1 cellular context compared by ENCODE assay signal in genomic region chr1:46043491-46044017, GRCh38.
A peak's percentile ranks its signal among the peaks of the same experiment; 100 is the strongest.
TF ChIP-seq lines count a peak whose summit lies in the region.

No MANE protein-coding gene starts in this region.

TF ChIP-seq in H1, 55 proteins besides CTCF, POLR2A, EP300 and RAD21 (continued from another document):
- TF ChIP-seq ATF2 (IDR thresholded peaks at IDR 0.05; ENCODE audit: low read length) = no peak
- no peak for TF ChIP-seq FOSL1 (IDR thresholded peaks at IDR 0.05; ENCODE audit: insufficient read depth, low read depth, low read length)
- TF ChIP-seq EZH2 (IDR thresholded peaks at IDR 0.05; ENCODE audit: low read depth, low read length, severe bottlenecking) = no peak
- TF ChIP-seq NRF1 (IDR thresholded peaks at IDR 0.05; ENCODE audit: low read depth, low read length) = no peak
- TF ChIP-seq SP2 (IDR thresholded peaks at IDR 0.05; ENCODE audit: low read length) = no peak
- no peak for TF ChIP-seq TEAD4 (IDR thresholded peaks at IDR 0.05; ENCODE audit: low read depth, low read length)
- TF ChIP-seq SUZ12 (IDR thresholded peaks at IDR 0.05; ENCODE audit: low read length) = no peak
- TF ChIP-seq TAF7 (optimal IDR thresholded peaks at IDR 0.05; ENCODE audit: borderline replicate concordance, low read depth, low read length) = no peak
- peak; percentile 93 for TF ChIP-seq NANOG (IDR thresholded peaks at IDR 0.05; ENCODE audit: insufficient read depth, low read depth, low read length, poor library complexity, severe bottlenecking)
- peak; percentile 97 for TF ChIP-seq POU5F1 (IDR thresholded peaks at IDR 0.05; ENCODE audit: low read depth, low read length)
- TF ChIP-seq TCF12 (IDR thresholded peaks at IDR 0.05; ENCODE audit: low read depth, low read length) = no peak
- TF ChIP-seq CEBPB (IDR thresholded peaks at IDR 0.05; ENCODE audit: low read depth, low read length) = peak; percentile 76
- 0 out of 2 replicates have a peak, but pooled peaks have one; percentile 14 for TF ChIP-seq SP1 (IDR thresholded peaks at IDR 0.05; ENCODE audit: low read depth, low read length)
- no peak for TF ChIP-seq ASH2L (IDR thresholded peaks at IDR 0.05; ENCODE audit: low read length)
- no peak for TF ChIP-seq SIRT6 (IDR thresholded peaks at IDR 0.05; ENCODE audit: low read length)
- no peak for TF ChIP-seq CBX8 (IDR thresholded peaks at IDR 0.05; ENCODE audit: borderline replicate concordance, low read depth, low read length)
- no peak for TF ChIP-seq POLR2AphosphoS5 (IDR thresholded peaks at IDR 0.05; ENCODE audit: low read depth, low read length)
- TF ChIP-seq EGR1 (IDR thresholded peaks at IDR 0.05; ENCODE audit: borderline replicate concordance, low read depth, low read length) = no peak
- TF ChIP-seq TBP (IDR thresholded peaks at IDR 0.05; ENCODE audit: low read depth, low read length) = no peak
- no peak for TF ChIP-seq SAP30 (IDR thresholded peaks at IDR 0.05; ENCODE audit: insufficient read depth, insufficient replicate concordance, low read length)
- no peak for TF ChIP-seq RBBP5 (IDR thresholded peaks at IDR 0.05; ENCODE audit: borderline replicate concordance, low read depth, low read length)
- no peak for TF ChIP-seq GTF2F1 (IDR thresholded peaks at IDR 0.05; ENCODE audit: borderline replicate concordance, low read depth, low read length)
